In genomic region chr2:221608442-221608841, GRCh38 we compare ENCODE assay signal across 6 cellular contexts.
"Had no signal": no experiment of that assay in that cellular context is flagged by ENCODE, and none has a peak within 500 bp of the region (broad histone marks: within the 10 kb centered on the region; RNA-seq: fewer than 3 reads in every experiment).

No MANE protein-coding gene starts in this region.

- H3K27ac ChIP-seq: GM23248, HL-60 had no signal

- DNase-seq: GM23248, GOT3, H7, HCEC 1CT, KBM-7 had no signal

- H3K9ac ChIP-seq: GM23248 had no signal

- H3K4me3 ChIP-seq: GM23248 had no signal

- H2AFZ ChIP-seq: GM23248 had no signal
